9 cellular contexts compared by ENCODE assay signal in genomic region chr10:93063217-93063976, GRCh38. TPM values are rescaled to one million over a fixed set of nuclear protein-coding genes. Genes with fewer than 3 reads are reported as not detected.
DNase-seq lines count a peak whose midpoint lies in the region; ATAC-seq and TF ChIP-seq lines count a peak whose summit lies in the region.
"Had no signal": no experiment of that assay in that cellular context is flagged by ENCODE, and none has a peak within 500 bp of the region (broad histone marks: within the 10 kb centered on the region; RNA-seq: fewer than 3 reads in every experiment).

No MANE protein-coding gene starts in this region.

- no peak for DNase-seq in natural killer cell
- DNase-seq in natural killer cell treated with Interleukin-12 subunit alpha and Interleukin-12 subunit beta and Interleukin-15 and Interleukin-18, amount 100 ng/mL, for 72 hours (ENCODE audit: low spot score), result no peak
- no peak for DNase-seq in activated B cell treated with CpG ODN at 0.5 μM for 24 hours
- DNase-seq in immature natural killer cell, result no peak
- DNase-seq in Kasumi-1 (lab: John Stamatoyannopoulos, UW), result no peak
- no peak for DNase-seq in kidney glomerular epithelial cell (lab: John Stamatoyannopoulos, UW)
- no peak for DNase-seq in dermis blood vessel endothelial cell
- DNase-seq: activated CD4-positive, CD25-positive, alpha-beta regulatory T cell had no signal

- H3K9me3 Mint-ChIP-seq in natural killer cell, result no peaks in the 10 kb centered on the region
- H3K9me3 Mint-ChIP-seq in natural killer cell treated with Interleukin-12 subunit alpha and Interleukin-12 subunit beta and Interleukin-15 and Interleukin-18, amount 100 ng/mL, for 72 hours, result no peaks in the 10 kb centered on the region
- no peaks in the 10 kb centered on the region for H3K9me3 Mint-ChIP-seq in activated B cell treated with CpG ODN at 0.5 μM for 24 hours
- peaks cover 0 to 2% (median 0%) of the 10 kb centered on the region in 6 donors for H3K9me3 Mint-ChIP-seq in immature natural killer cell

- H3K27me3 Mint-ChIP-seq in natural killer cell (ENCODE audit: low read depth in 2 of 2), result peaks cover 34 to 46% of the 10 kb centered on the region in 2 donors
- H3K27me3 Mint-ChIP-seq in natural killer cell treated with Interleukin-12 subunit alpha and Interleukin-12 subunit beta and Interleukin-15 and Interleukin-18, amount 100 ng/mL, for 72 hours, result peaks cover 41 to 54% of the 10 kb centered on the region in 2 donors
- H3K27me3 Mint-ChIP-seq in activated B cell treated with CpG ODN at 0.5 μM for 24 hours, result peaks cover 57% of the 10 kb centered on the region
- peaks cover 16 to 23% (median 21%) of the 10 kb centered on the region in 3 donors for H3K27me3 Mint-ChIP-seq in immature natural killer cell (ENCODE audit: low read depth in 3 of 3)

- TF ChIP-seq CTCF in natural killer cell (IDR thresholded peaks at IDR 0.05) (no peak), activated B cell treated with CpG ODN at 0.5 μM for 24 hours (IDR thresholded peaks at IDR 0.05) (no peak)

- CTCF ChIA-PET in activated B cell treated with CpG ODN at 0.5 μM for 24 hours (lab: Charles Lee), result interaction anchor here (1.5 kb wide), 1 partner anchor 10 kb away, joined by 3 read pairs; no protein-coding TSS in a partner anchor

- H3K36me3 Mint-ChIP-seq in natural killer cell (peaks cover 10% of the 10 kb centered on the region), activated B cell treated with CpG ODN at 0.5 μM for 24 hours (ENCODE audit: low read depth) (peaks cover 14% of the 10 kb centered on the region), immature natural killer cell (peaks cover 11 to 23% (median 16%) of the 10 kb centered on the region in 3 donors)
- no peaks in the 10 kb centered on the region for H3K36me3 Mint-ChIP-seq in natural killer cell treated with Interleukin-12 subunit alpha and Interleukin-12 subunit beta and Interleukin-15 and Interleukin-18, amount 100 ng/mL, for 72 hours

- no peak for ATAC-seq in natural killer cell
- ATAC-seq in natural killer cell treated with Interleukin-12 subunit alpha and Interleukin-12 subunit beta and Interleukin-15 and Interleukin-18, amount 100 ng/mL, for 72 hours, result no peak
- ATAC-seq in activated B cell treated with CpG ODN at 0.5 μM for 24 hours (ENCODE audit: low read depth), result no peak
- ATAC-seq in HG03460 (IDR thresholded peaks at IDR 0.05; ENCODE audit: unreplicated experiment), result no peak

- POLR2A ChIA-PET in activated B cell treated with CpG ODN at 0.5 μM for 24 hours (lab: Charles Lee), result no interaction called here

- peaks cover 13 to 14% of the 10 kb centered on the region in 2 donors for H3K4me1 Mint-ChIP-seq in natural killer cell
- H3K4me1 Mint-ChIP-seq in natural killer cell treated with Interleukin-12 subunit alpha and Interleukin-12 subunit beta and Interleukin-15 and Interleukin-18, amount 100 ng/mL, for 72 hours (ENCODE audit: low read depth in 2 of 2), result peaks cover 9% of the 10 kb centered on the region in 2 donors
- peaks cover 38% of the 10 kb centered on the region for H3K4me1 Mint-ChIP-seq in activated B cell treated with CpG ODN at 0.5 μM for 24 hours
- peaks cover 16 to 36% of the 10 kb centered on the region in 2 donors for H3K4me1 Mint-ChIP-seq in immature natural killer cell

- intact Hi-C loops in natural killer cell (cut with micrococcal nuclease), result no loop called here
- intact Hi-C loops in activated B cell treated with CpG ODN at 0.5 μM for 24 hours (cut with micrococcal nuclease), result no loop called here

- H3K4me3 Mint-ChIP-seq in natural killer cell (peak overlapping the region; percentile 29), activated B cell treated with CpG ODN at 0.5 μM for 24 hours (peak overlapping the region; percentile 56), immature natural killer cell (peak overlapping the region in 3 of 5 donors; percentile 26 to 66 (median 53))
- no peak overlapping the region for H3K4me3 Mint-ChIP-seq in natural killer cell treated with Interleukin-12 subunit alpha and Interleukin-12 subunit beta and Interleukin-15 and Interleukin-18, amount 100 ng/mL, for 72 hours

- H3K27ac Mint-ChIP-seq in natural killer cell, result no peak overlapping the region
- no peak overlapping the region for H3K27ac Mint-ChIP-seq in natural killer cell treated with Interleukin-12 subunit alpha and Interleukin-12 subunit beta and Interleukin-15 and Interleukin-18, amount 100 ng/mL, for 72 hours
- H3K27ac Mint-ChIP-seq in activated B cell treated with CpG ODN at 0.5 μM for 24 hours, result no peak overlapping the region
- H3K27ac Mint-ChIP-seq in immature natural killer cell, result no peak overlapping the region

RNA-seq across cellular contexts. Expression of gene CYP26C1, which starts 2.8 kb away (rescaled TPM):
- total RNA-seq in natural killer cell (under 1 TPM in 1 of 3 donors, not detected in 2; 0.09 TPM), activated B cell treated with CpG ODN at 0.5 μM for 24 hours (0.15 and 0.24 TPM in 2 replicates), dermis blood vessel endothelial cell (1.9 and 5.4 TPM in 2 replicates)
- under 1 TPM in 1 of 2 donors, not detected in 1; 0.07 TPM for total RNA-seq in natural killer cell treated with Interleukin-12 subunit alpha and Interleukin-12 subunit beta and Interleukin-15 and Interleukin-18, amount 100 ng/mL, for 72 hours
- polyA plus RNA-seq in immature natural killer cell, result 1 to 10 TPM in 1 of 3 donors, under 1 TPM in 1, not detected in 1; 0.12 to 1.3 TPM

RNA-seq across cellular contexts. Expression of gene CYP26A1, which starts 10.3 kb away (rescaled TPM):
- not detected for total RNA-seq in natural killer cell
- not detected for total RNA-seq in natural killer cell treated with Interleukin-12 subunit alpha and Interleukin-12 subunit beta and Interleukin-15 and Interleukin-18, amount 100 ng/mL, for 72 hours
- total RNA-seq in activated B cell treated with CpG ODN at 0.5 μM for 24 hours, result 0.13 TPM in 1 of 2 replicates, not detected in the other
- polyA plus RNA-seq in immature natural killer cell, result not detected
- 2.2 and 2.7 TPM in 2 replicates for total RNA-seq in dermis blood vessel endothelial cell
